Comparison of ENCODE assay signal across 1 cellular context in genomic region chr18:70376137-70376913, GRCh38.
TF ChIP-seq lines count a peak whose summit lies in the region.

No MANE protein-coding gene starts in this region.

TF ChIP-seq in liver, 16 proteins besides CTCF, POLR2A, EP300 and RAD21 (continued from another document):
- TF ChIP-seq, protein P1, sequence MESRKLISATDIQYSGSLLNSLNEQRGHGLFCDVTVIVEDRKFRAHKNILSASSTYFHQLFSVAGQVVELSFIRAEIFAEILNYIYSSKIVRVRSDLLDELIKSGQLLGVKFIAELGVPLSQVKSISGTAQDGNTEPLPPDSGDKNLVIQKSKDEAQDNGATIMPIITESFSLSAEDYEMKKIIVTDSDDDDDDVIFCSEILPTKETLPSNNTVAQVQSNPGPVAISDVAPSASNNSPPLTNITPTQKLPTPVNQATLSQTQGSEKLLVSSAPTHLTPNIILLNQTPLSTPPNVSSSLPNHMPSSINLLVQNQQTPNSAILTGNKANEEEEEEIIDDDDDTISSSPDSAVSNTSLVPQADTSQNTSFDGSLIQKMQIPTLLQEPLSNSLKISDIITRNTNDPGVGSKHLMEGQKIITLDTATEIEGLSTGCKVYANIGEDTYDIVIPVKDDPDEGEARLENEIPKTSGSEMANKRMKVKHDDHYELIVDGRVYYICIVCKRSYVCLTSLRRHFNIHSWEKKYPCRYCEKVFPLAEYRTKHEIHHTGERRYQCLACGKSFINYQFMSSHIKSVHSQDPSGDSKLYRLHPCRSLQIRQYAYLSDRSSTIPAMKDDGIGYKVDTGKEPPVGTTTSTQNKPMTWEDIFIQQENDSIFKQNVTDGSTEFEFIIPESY (IDR thresholded peaks at IDR 0.05) = no peak
- TF ChIP-seq EGR1 (IDR thresholded peaks at IDR 0.05; ENCODE audit: low read depth in 2 of 2) = no peak
- no peak for TF ChIP-seq SP1 (IDR thresholded peaks at IDR 0.05)
- no peak for TF ChIP-seq ATF3 (IDR thresholded peaks at IDR 0.05)
- TF ChIP-seq RXRA (IDR thresholded peaks at IDR 0.05) = no peak
- no peak for TF ChIP-seq JUND (IDR thresholded peaks at IDR 0.05)
- no peak for TF ChIP-seq MAX (IDR thresholded peaks at IDR 0.05)
- TF ChIP-seq GABPA (IDR thresholded peaks at IDR 0.05 in 1 of 2, conservative IDR thresholded peaks at IDR 0.05 in 1 of 2) = no peak
TF ChIP-seq in liver: peak in this region for 0.
